In genomic region chr3:66392966-66393485, GRCh38 we compare ENCODE assay signal across 13 cellular contexts.
DNase-seq lines count a peak whose midpoint lies in the region; ATAC-seq lines count a peak whose summit lies in the region.
"Had no signal": no experiment of that assay in that cellular context is flagged by ENCODE, and none has a peak within 500 bp of the region (broad histone marks: within the 10 kb centered on the region; RNA-seq: fewer than 3 reads in every experiment).

No MANE protein-coding gene starts in this region.

- peaks cover 32% of the 10 kb centered on the region for H3K4me1 Mint-ChIP-seq in activated CD4-positive, alpha-beta T cell treated with anti-CD3 and anti-CD28 coated beads for 36 hours
- peaks cover 68% of the 10 kb centered on the region for H3K4me1 Mint-ChIP-seq in activated CD4-positive, alpha-beta memory T cell treated with anti-CD3 and anti-CD28 coated beads for 36 hours (ENCODE audit: low read depth)

- H3K4me3 Mint-ChIP-seq in activated CD4-positive, alpha-beta T cell treated with anti-CD3 and anti-CD28 coated beads for 36 hours, result no peak overlapping the region
- H3K4me3 Mint-ChIP-seq in activated CD4-positive, alpha-beta memory T cell treated with anti-CD3 and anti-CD28 coated beads for 36 hours, result peak overlapping the region; percentile 73

- H3K9ac ChIP-seq in stomach smooth muscle (ENCODE audit: low read length in 2 of 2), result peak overlapping the region; percentile 6 to 16

- H3K36me3 ChIP-seq in stomach smooth muscle (ENCODE audit: control insufficient read depth in 2 of 2, insufficient read depth in 2 of 2, low read length in 2 of 2), result peaks cover 43 to 52% of the 10 kb centered on the region in 2 donors

- H3K27me3 Mint-ChIP-seq in activated CD4-positive, alpha-beta T cell treated with anti-CD3 and anti-CD28 coated beads for 36 hours, result no peaks in the 10 kb centered on the region
- H3K27me3 Mint-ChIP-seq in activated CD4-positive, alpha-beta memory T cell treated with anti-CD3 and anti-CD28 coated beads for 36 hours, result no peaks in the 10 kb centered on the region

- intact Hi-C loops in activated CD4-positive, alpha-beta T cell treated with anti-CD3 and anti-CD28 coated beads for 36 hours (cut with DNase I, micrococcal nuclease), result no loop called here
- intact Hi-C loops in activated CD4-positive, alpha-beta memory T cell treated with anti-CD3 and anti-CD28 coated beads for 36 hours (cut with micrococcal nuclease), result loop anchor here (5.0 kb wide), 4 partner anchors 79 to 429 kb away; partner anchors contain the start of gene LRIG1

- peak overlapping the region; percentile 64 for H3K27ac ChIP-seq in stomach smooth muscle (ENCODE audit: low read length)

- H3K36me3 Mint-ChIP-seq in activated CD4-positive, alpha-beta T cell treated with anti-CD3 and anti-CD28 coated beads for 36 hours (ENCODE audit: low read depth), result peaks cover 51% of the 10 kb centered on the region
- peaks cover 46% of the 10 kb centered on the region for H3K36me3 Mint-ChIP-seq in activated CD4-positive, alpha-beta memory T cell treated with anti-CD3 and anti-CD28 coated beads for 36 hours

- peak overlapping the region; percentile 80 for H3K27ac Mint-ChIP-seq in activated CD4-positive, alpha-beta T cell treated with anti-CD3 and anti-CD28 coated beads for 36 hours
- peak overlapping the region; percentile 93 for H3K27ac Mint-ChIP-seq in activated CD4-positive, alpha-beta memory T cell treated with anti-CD3 and anti-CD28 coated beads for 36 hours

- H3K27me3 ChIP-seq in stomach smooth muscle (ENCODE audit: control insufficient read depth in 1 of 2, insufficient read depth in 2 of 2, low read length in 2 of 2), result no peaks in the 10 kb centered on the region
- H3K27me3 ChIP-seq: pancreas had no signal

- POLR2A ChIA-PET in activated CD4-positive, alpha-beta T cell treated with anti-CD3 and anti-CD28 coated beads for 36 hours (lab: Charles Lee), result no interaction called here
- POLR2A ChIA-PET in activated CD4-positive, alpha-beta memory T cell treated with anti-CD3 and anti-CD28 coated beads for 36 hours (lab: Charles Lee), result no interaction called here

- H3K4me1 ChIP-seq in stomach smooth muscle (ENCODE audit: control insufficient read depth, insufficient read depth, low read length), result peaks cover 47% of the 10 kb centered on the region

- DNase-seq in activated CD4-positive, alpha-beta T cell treated with anti-CD3 and anti-CD28 coated beads for 36 hours, result no peak
- DNase-seq in activated CD4-positive, alpha-beta T cell treated with anti-CD3 and anti-CD28 coated beads, Interleukin-2, amount 50 U/mL, for 48 hours, result no peak
- DNase-seq in activated CD4-positive, alpha-beta memory T cell treated with anti-CD3 and anti-CD28 coated beads for 36 hours, result no peak
- DNase-seq in islet precursor cell (peak; percentile 28), NCI-H774 (lab: John Stamatoyannopoulos, UW) (no peak), NCI-H345 treated with DMSO at 0.1 percent for 48 hours (lab: John Stamatoyannopoulos, UW; ENCODE audit: unreplicated experiment) (no peak), AG08395 (ENCODE audit: low spot score) (no peak)
- DNase-seq: GF-D8, kidney, NCI-H1436 treated with DMSO at 0.1 percent for 48 hours, pancreas had no signal

- no peak for ATAC-seq in activated CD4-positive, alpha-beta T cell treated with anti-CD3 and anti-CD28 coated beads for 36 hours
- ATAC-seq: esophagus mucosa had no signal

- H3K9me3 Mint-ChIP-seq in activated CD4-positive, alpha-beta T cell treated with anti-CD3 and anti-CD28 coated beads for 36 hours (ENCODE audit: low read depth), result peaks cover 10% of the 10 kb centered on the region
- no peaks in the 10 kb centered on the region for H3K9me3 Mint-ChIP-seq in activated CD4-positive, alpha-beta memory T cell treated with anti-CD3 and anti-CD28 coated beads for 36 hours

- H3K4me3 ChIP-seq in stomach smooth muscle (ENCODE audit: low read length in 2 of 2), result peak overlapping the region in 1 of 2 donors; percentile 9
- H3K4me3 ChIP-seq: pancreas had no signal

- H3K9me3 ChIP-seq in stomach smooth muscle (ENCODE audit: control insufficient read depth in 2 of 2, low read length in 2 of 2), result no peaks in the 10 kb centered on the region
- H3K9me3 ChIP-seq: pancreas had no signal

- CTCF ChIA-PET in activated CD4-positive, alpha-beta T cell treated with anti-CD3 and anti-CD28 coated beads for 36 hours (lab: Charles Lee), result interaction anchor here (0.7 to 2.4 kb wide), 5 partner anchors 15 to 423 kb away, joined by 3 to 11 read pairs (median 3); no protein-coding TSS in a partner anchor
- CTCF ChIA-PET in activated CD4-positive, alpha-beta memory T cell treated with anti-CD3 and anti-CD28 coated beads for 36 hours (lab: Charles Lee), result interaction anchor here (1.8 to 4.2 kb wide), 5 partner anchors 14 to 429 kb away, joined by 5 to 29 read pairs (median 18); no protein-coding TSS in a partner anchor
